1 cellular context compared by ENCODE assay signal in genomic region chr2:189762551-189763298, GRCh38.
TF ChIP-seq lines count a peak whose summit lies in the region.

A gene with protein sequence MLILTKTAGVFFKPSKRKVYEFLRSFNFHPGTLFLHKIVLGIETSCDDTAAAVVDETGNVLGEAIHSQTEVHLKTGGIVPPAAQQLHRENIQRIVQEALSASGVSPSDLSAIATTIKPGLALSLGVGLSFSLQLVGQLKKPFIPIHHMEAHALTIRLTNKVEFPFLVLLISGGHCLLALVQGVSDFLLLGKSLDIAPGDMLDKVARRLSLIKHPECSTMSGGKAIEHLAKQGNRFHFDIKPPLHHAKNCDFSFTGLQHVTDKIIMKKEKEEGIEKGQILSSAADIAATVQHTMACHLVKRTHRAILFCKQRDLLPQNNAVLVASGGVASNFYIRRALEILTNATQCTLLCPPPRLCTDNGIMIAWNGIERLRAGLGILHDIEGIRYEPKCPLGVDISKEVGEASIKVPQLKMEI (minus strand): TSS chr2:189762792. CDS start chr2:189761640, 1,152 bp downstream.

TF ChIP-seq in HepG2, 621 proteins besides CTCF, POLR2A, EP300 and RAD21 (continued from another document):
- no peak for TF ChIP-seq ZNF549 (CRISPR knock-in tag; IDR thresholded peaks at IDR 0.05)
- TF ChIP-seq NFYB (CRISPR knock-in tag; IDR thresholded peaks at IDR 0.05) = 0 out of 2 replicates have a peak, but pooled peaks have one; percentile 42
- TF ChIP-seq GABPB1 (CRISPR knock-in tag; IDR thresholded peaks at IDR 0.05) = peak; percentile 96
- TF ChIP-seq ZNF562 (CRISPR knock-in tag; IDR thresholded peaks at IDR 0.05; ENCODE audit: borderline replicate concordance) = no peak
- TF ChIP-seq KLF9 (CRISPR knock-in tag; IDR thresholded peaks at IDR 0.05; ENCODE audit: low read depth) = peak; percentile 35; the same call in 1 of the 2 replicates
- TF ChIP-seq HNRNPH1 (optimal IDR thresholded peaks at IDR 0.05; ENCODE audit: low read depth, low read length) = no peak
- TF ChIP-seq ISL2 (CRISPR knock-in tag; IDR thresholded peaks at IDR 0.05) = peak; percentile 22; the same call in 1 of the 2 replicates
- no peak for TF ChIP-seq ZNF282 (IDR thresholded peaks at IDR 0.05; ENCODE audit: partially characterized antibody)
- TF ChIP-seq KLF12 (CRISPR knock-in tag; IDR thresholded peaks at IDR 0.05; ENCODE audit: borderline replicate concordance) = no peak
- TF ChIP-seq NCOA5 (CRISPR knock-in tag; IDR thresholded peaks at IDR 0.05) = 0 out of 2 replicates have a peak, but pooled peaks have one; percentile 72
- peak; percentile 95 for TF ChIP-seq ZNF605 (CRISPR knock-in tag; IDR thresholded peaks at IDR 0.05)
- TF ChIP-seq TARDBP (CRISPR knock-in tag; IDR thresholded peaks at IDR 0.05) = peak; percentile 92
- TF ChIP-seq MAFG (CRISPR knock-in tag; IDR thresholded peaks at IDR 0.05) = no peak
- peak; percentile 89; the same call in 1 of the 2 replicates for TF ChIP-seq ZNF569 (CRISPR knock-in tag; IDR thresholded peaks at IDR 0.05; ENCODE audit: borderline replicate concordance)
- peak; percentile 78 for TF ChIP-seq ARID5B (CRISPR knock-in tag; IDR thresholded peaks at IDR 0.05)
- peak; percentile 94 for TF ChIP-seq PHF21A (CRISPR knock-in tag; IDR thresholded peaks at IDR 0.05)
- peak; percentile 87; the same call in 1 of the 2 replicates for TF ChIP-seq ZNF761 (CRISPR knock-in tag; conservative IDR thresholded peaks at IDR 0.05)
- peak; percentile 92; the same call in 1 of the 2 replicates for TF ChIP-seq FOXC1 (CRISPR knock-in tag; IDR thresholded peaks at IDR 0.05; ENCODE audit: borderline replicate concordance)
- TF ChIP-seq, protein P1, sequence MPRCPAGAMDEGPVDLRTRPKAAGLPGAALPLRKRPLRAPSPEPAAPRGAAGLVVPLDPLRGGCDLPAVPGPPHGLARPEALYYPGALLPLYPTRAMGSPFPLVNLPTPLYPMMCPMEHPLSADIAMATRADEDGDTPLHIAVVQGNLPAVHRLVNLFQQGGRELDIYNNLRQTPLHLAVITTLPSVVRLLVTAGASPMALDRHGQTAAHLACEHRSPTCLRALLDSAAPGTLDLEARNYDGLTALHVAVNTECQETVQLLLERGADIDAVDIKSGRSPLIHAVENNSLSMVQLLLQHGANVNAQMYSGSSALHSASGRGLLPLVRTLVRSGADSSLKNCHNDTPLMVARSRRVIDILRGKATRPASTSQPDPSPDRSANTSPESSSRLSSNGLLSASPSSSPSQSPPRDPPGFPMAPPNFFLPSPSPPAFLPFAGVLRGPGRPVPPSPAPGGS (CRISPR knock-in tag; IDR thresholded peaks at IDR 0.05) = no peak; the same call in 1 of the 2 replicates
- TF ChIP-seq ZNF720 (CRISPR knock-in tag; IDR thresholded peaks at IDR 0.05) = no peak
- peak; percentile 87; the same call in 1 of the 2 replicates for TF ChIP-seq ZSCAN21 (CRISPR knock-in tag; IDR thresholded peaks at IDR 0.05; ENCODE audit: borderline replicate concordance)
- peak; percentile 91 for TF ChIP-seq GABPA (IDR thresholded peaks at IDR 0.05; ENCODE audit: low read depth, low read length)
- peak; percentile 92 for TF ChIP-seq GABPA (CRISPR knock-in tag; IDR thresholded peaks at IDR 0.05; ENCODE audit: low read depth)
- peak; percentile 95 for TF ChIP-seq GATAD1 (CRISPR knock-in tag; IDR thresholded peaks at IDR 0.05)
- TF ChIP-seq PCBP2 (optimal IDR thresholded peaks at IDR 0.05; ENCODE audit: low read depth, low read length, poor library complexity, severe bottlenecking) = no peak
- TF ChIP-seq, protein P2, sequence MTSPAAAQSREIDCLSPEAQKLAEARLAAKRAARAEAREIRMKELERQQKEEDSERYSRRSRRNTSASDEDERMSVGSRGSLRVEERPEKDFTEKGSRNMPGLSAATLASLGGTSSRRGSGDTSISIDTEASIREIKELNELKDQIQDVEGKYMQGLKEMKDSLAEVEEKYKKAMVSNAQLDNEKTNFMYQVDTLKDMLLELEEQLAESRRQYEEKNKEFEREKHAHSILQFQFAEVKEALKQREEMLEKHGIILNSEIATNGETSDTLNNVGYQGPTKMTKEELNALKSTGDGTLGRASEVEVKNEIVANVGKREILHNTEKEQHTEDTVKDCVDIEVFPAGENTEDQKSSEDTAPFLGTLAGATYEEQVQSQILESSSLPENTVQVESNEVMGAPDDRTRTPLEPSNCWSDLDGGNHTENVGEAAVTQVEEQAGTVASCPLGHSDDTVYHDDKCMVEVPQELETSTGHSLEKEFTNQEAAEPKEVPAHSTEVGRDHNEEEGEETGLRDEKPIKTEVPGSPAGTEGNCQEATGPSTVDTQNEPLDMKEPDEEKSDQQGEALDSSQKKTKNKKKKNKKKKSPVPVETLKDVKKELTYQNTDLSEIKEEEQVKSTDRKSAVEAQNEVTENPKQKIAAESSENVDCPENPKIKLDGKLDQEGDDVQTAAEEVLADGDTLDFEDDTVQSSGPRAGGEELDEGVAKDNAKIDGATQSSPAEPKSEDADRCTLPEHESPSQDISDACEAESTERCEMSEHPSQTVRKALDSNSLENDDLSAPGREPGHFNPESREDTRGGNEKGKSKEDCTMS (CRISPR knock-in tag; conservative IDR thresholded peaks at IDR 0.05) = no peak
- no peak for TF ChIP-seq KDM6A (CRISPR knock-in tag; IDR thresholded peaks at IDR 0.05; ENCODE audit: low read depth)
- peak; percentile 24; the same call in 1 of the 2 replicates for TF ChIP-seq ZNF710 (CRISPR knock-in tag; IDR thresholded peaks at IDR 0.05; ENCODE audit: borderline replicate concordance)
- 0 out of 2 replicates have a peak, but pooled peaks have one; percentile 58 for TF ChIP-seq KLF15 (CRISPR knock-in tag; IDR thresholded peaks at IDR 0.05; ENCODE audit: borderline replicate concordance)
- TF ChIP-seq ZNF552 (CRISPR knock-in tag; IDR thresholded peaks at IDR 0.05; ENCODE audit: borderline replicate concordance) = 0 out of 2 replicates have a peak, but pooled peaks have one; percentile 77
- TF ChIP-seq, protein P3, sequence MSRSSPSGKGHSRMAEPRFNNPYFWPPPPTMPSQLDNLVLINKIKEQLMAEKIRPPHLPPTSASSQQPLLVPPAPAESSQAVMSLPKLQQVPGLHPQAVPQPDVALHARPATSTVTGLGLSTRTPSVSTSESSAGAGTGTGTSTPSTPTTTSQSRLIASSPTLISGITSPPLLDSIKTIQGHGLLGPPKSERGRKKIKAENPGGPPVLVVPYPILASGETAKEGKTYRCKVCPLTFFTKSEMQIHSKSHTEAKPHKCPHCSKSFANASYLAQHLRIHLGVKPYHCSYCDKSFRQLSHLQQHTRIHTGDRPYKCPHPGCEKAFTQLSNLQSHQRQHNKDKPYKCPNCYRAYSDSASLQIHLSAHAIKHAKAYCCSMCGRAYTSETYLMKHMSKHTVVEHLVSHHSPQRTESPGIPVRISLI (CRISPR knock-in tag; IDR thresholded peaks at IDR 0.05; ENCODE audit: borderline replicate concordance) = no peak
- no peak for TF ChIP-seq ZNF30 (CRISPR knock-in tag; IDR thresholded peaks at IDR 0.05)
- no peak for TF ChIP-seq ATM (IDR thresholded peaks at IDR 0.05; ENCODE audit: borderline replicate concordance)
- TF ChIP-seq MATR3 (CRISPR knock-in tag; IDR thresholded peaks at IDR 0.05) = no peak
